Comparison of ENCODE assay signal across 29 cellular contexts in the genomic region with DNA sequence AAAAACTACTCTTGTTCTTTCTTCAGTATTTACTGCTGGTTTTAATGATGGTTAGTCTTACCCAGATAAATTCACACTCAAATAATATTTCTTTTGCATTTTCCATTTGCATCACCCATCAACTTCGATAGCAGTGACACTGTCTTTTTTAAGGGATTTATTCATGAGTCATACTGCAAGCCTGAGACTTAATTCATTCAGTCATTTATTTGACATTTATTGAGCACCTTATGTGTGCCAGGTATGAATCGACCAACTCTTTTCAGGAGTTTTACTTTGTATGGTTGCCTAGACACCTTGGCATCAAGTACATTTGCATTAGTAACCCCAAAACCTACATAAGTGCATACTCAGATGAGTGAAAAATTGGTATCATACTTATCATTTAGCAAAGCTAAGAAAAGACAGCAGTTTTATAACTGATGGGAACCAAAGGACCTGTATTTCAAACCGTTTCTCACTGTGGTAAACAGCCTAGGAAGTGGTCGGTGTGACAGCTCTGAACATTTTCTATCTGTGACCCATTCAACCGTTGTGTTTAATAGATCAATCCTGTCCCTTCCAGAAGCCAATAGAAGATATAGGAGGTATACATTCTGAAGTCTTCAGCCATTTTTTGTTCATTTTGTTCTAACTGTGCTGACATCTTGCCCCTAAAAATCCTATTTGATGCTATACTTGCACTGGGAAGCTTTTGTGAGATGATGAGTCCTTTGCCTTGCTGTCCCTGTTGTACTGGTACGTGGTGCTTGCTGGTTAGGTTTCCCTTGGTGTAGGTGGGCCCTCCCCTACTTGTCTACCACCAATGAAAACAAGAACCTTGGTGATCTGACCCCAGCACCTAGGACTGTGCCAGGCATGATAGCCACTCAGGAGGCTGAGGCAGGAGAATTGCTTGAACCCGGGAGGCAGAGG.
A peak's percentile ranks its signal among the peaks of the same experiment; 100 is the strongest.
DNase-seq lines count a peak whose midpoint lies in the region; ATAC-seq and TF ChIP-seq lines count a peak whose summit lies in the region.
"Had no signal": no experiment of that assay in that cellular context is flagged by ENCODE, and none has a peak within 500 bp of the region (broad histone marks: within the 10 kb centered on the region; RNA-seq: fewer than 3 reads in every experiment).

No MANE protein-coding gene starts in this region.

- peaks cover 32% of the 10 kb centered on the region for H3K4me1 ChIP-seq in RWPE2 (ENCODE audit: insufficient read depth, poor library complexity, severe bottlenecking)
- H3K4me1 ChIP-seq: ascending aorta, BLaER1, stomach, tibial nerve had no signal

- DNase-seq in ACHN (peak; percentile 7), RWPE2 (ENCODE audit: low spot score) (no peak), epithelial cell of prostate (ENCODE audit: low read depth, low spot score) (peak; percentile 8), osteocyte (ENCODE audit: extremely low spot score, unreplicated experiment) (no peak), T-helper 2 cell (no peak), CD1c-positive myeloid dendritic cell (ENCODE audit: extremely low spot score) (no peak), caudate nucleus (lab: John Stamatoyannopoulos, UW) (no peak)
- DNase-seq: activated CD4-positive, alpha-beta T cell treated with anti-CD3 and anti-CD28 coated beads, Interleukin-2, amount 50 U/mL, for 4 hours; activated CD4-positive, CD25-positive, alpha-beta regulatory T cell; activated CD8-positive, alpha-beta memory T cell treated with anti-CD3 and anti-CD28 coated beads, Interleukin-2, amount 50 U/mL, for 4 hours; DND-41; effector CD4-positive, alpha-beta T cell; H7; left ventricle myocardium superior; NCI-H1105; NCI-H2029; NCI-H748 treated with DMSO at 0.1 percent for 48 hours; posterior cingulate gyrus; sigmoid colon; stomach; T-helper 9 cell had no signal

- H3K9me3 ChIP-seq in RWPE2 (ENCODE audit: severe bottlenecking): no peaks in the 10 kb centered on the region
- H3K9me3 ChIP-seq: ascending aorta, BLaER1, sigmoid colon, stomach, tibial nerve had no signal

- in situ Hi-C loops in ACHN (cut with HindIII; ENCODE audit: low pct_ligation_motif_present, low pct_unique_long_range_greater_than_20kb, low sequenced_read_pairs): no loop called here

- no peaks in the 10 kb centered on the region for H3K36me3 Mint-ChIP-seq in osteocyte (ENCODE audit: unreplicated experiment)
- H3K36me3 Mint-ChIP-seq: activated naive CD4-positive, alpha-beta T cell treated with anti-CD3 and anti-CD28 coated beads, Interleukin-2, amount 50 U/mL, for 72 hours; IgD-negative memory B cell had no signal

- peak overlapping the region; percentile 63 for H3K27ac Mint-ChIP-seq in osteocyte (ENCODE audit: unreplicated experiment)
- H3K27ac Mint-ChIP-seq: activated naive CD4-positive, alpha-beta T cell treated with anti-CD3 and anti-CD28 coated beads, Interleukin-2, amount 50 U/mL, for 72 hours; activated T-helper 2 cell treated with anti-CD3 and anti-CD28 coated beads, Interferon-gamma antibody, Interleukin-2, Interleukin-4, amounts not matched to agents 10 μg/mL and 5 μg/mL and 100 μg/mL, durations not matched to agents 14 hours and 24 hours and 36 hours had no signal

- peak overlapping the region; percentile 43 for H3K27ac ChIP-seq in RWPE2 (ENCODE audit: poor library complexity, severe bottlenecking)
- peak overlapping the region; percentile 12 for H3K27ac ChIP-seq in epithelial cell of prostate
- no peak overlapping the region for H3K27ac ChIP-seq in caudate nucleus (ENCODE audit: low read depth, low read length)
- H3K27ac ChIP-seq: ascending aorta, BLaER1, sigmoid colon, stomach, tibial nerve had no signal

- no peak for ATAC-seq in RWPE2 (ENCODE audit: low read depth)
- ATAC-seq in HG03025 (IDR thresholded peaks at IDR 0.05; ENCODE audit: low FRiP score, unreplicated experiment): no peak
- ATAC-seq: activated naive CD4-positive, alpha-beta T cell treated with anti-CD3 and anti-CD28 coated beads, Interleukin-2, amount 50 U/mL, for 72 hours; GM12878; left ventricle myocardium superior had no signal

- no peak for TF ChIP-seq CTCF in RWPE2 (IDR thresholded peaks at IDR 0.05; ENCODE audit: poor library complexity, severe bottlenecking)
- no peak for TF ChIP-seq CTCF in osteocyte (IDR thresholded peaks at IDR 0.05)

- H3K27me3 Mint-ChIP-seq in osteocyte (ENCODE audit: unreplicated experiment): no peaks in the 10 kb centered on the region
- H3K27me3 Mint-ChIP-seq: IgD-negative memory B cell had no signal

- peaks cover 36% of the 10 kb centered on the region for H3K4me1 Mint-ChIP-seq in osteocyte (ENCODE audit: unreplicated experiment)
- H3K4me1 Mint-ChIP-seq: IgD-negative memory B cell had no signal

- H3K4me3 ChIP-seq in RWPE2 (ENCODE audit: severe bottlenecking): no peak overlapping the region
- H3K4me3 ChIP-seq: ascending aorta, BLaER1, GM12878, sigmoid colon, stomach, tibial nerve had no signal

- no peaks in the 10 kb centered on the region for H3K27me3 ChIP-seq in RWPE2 (ENCODE audit: insufficient read depth, poor library complexity, severe bottlenecking)
- H3K27me3 ChIP-seq: ascending aorta, BLaER1, sigmoid colon, stomach, tibial nerve had no signal

- no peaks in the 10 kb centered on the region for H3K9me3 Mint-ChIP-seq in osteocyte (ENCODE audit: unreplicated experiment)
- H3K9me3 Mint-ChIP-seq: activated T-helper 2 cell treated with anti-CD3 and anti-CD28 coated beads, Interferon-gamma antibody, Interleukin-2, Interleukin-4, amounts not matched to agents 10 μg/mL and 5 μg/mL and 100 μg/mL, durations not matched to agents 14 hours and 24 hours and 36 hours had no signal

- no peaks in the 10 kb centered on the region for H3K36me3 ChIP-seq in RWPE2 (ENCODE audit: low read depth)
- H3K36me3 ChIP-seq: ascending aorta, BLaER1, sigmoid colon, stomach, tibial nerve had no signal

- H3K4me3 Mint-ChIP-seq in osteocyte (ENCODE audit: unreplicated experiment): no peak overlapping the region
- H3K4me3 Mint-ChIP-seq: IgD-negative memory B cell had no signal

Comparison
In these comparisons a context has a peak if more than half of its experiments do, and no peak if none do; other contexts are left out.
1. DNase-seq: peak in ACHN (single experiment) and epithelial cell of prostate (single experiment); none in RWPE2 (single experiment), osteocyte (single experiment), T-helper 2 cell (0 of 5), CD1c-positive myeloid dendritic cell (single experiment) and caudate nucleus (0 of 61).